1 cellular context compared by ENCODE assay signal in the genomic region with DNA sequence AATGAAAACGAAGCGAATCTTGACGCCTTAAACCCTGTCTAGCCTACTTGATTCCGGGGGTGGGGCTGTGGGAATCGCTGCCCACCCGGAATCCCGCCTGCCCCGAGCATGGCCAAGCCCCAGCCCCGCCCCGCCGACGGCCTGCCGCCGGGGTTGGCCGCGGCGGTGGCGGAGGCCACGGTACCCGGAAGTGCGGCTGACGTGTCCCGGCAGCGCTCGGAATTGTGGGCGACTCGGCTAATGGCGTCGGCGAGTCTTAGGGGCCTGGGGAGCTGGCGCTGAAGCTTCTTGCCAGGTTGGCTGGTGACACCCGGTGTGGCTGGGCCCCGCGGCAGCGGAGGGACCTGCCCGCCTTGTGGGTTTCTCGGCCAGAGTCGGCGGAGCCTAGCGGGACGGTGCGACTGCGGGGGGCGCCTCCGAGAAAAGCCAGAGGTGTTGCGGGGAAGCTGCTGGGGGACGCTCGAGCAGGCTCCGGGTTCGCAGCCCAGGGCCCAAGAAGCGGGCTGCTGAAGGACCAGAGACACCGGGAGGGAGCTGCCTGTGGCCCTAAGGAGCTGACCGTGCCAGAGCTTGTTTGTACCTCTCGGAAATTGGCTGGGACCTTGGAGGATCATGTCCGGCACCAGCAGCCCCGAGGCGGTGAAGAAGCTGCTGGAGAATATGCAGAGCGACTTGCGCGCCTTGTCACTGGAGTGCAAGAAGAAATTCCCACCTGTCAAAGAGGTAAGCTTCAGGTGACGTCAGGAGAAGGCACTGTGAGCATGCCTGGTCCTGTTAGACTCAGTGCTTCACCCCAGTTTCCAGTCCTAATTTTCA.
TF ChIP-seq lines count a peak whose summit lies in the region.

A gene with protein sequence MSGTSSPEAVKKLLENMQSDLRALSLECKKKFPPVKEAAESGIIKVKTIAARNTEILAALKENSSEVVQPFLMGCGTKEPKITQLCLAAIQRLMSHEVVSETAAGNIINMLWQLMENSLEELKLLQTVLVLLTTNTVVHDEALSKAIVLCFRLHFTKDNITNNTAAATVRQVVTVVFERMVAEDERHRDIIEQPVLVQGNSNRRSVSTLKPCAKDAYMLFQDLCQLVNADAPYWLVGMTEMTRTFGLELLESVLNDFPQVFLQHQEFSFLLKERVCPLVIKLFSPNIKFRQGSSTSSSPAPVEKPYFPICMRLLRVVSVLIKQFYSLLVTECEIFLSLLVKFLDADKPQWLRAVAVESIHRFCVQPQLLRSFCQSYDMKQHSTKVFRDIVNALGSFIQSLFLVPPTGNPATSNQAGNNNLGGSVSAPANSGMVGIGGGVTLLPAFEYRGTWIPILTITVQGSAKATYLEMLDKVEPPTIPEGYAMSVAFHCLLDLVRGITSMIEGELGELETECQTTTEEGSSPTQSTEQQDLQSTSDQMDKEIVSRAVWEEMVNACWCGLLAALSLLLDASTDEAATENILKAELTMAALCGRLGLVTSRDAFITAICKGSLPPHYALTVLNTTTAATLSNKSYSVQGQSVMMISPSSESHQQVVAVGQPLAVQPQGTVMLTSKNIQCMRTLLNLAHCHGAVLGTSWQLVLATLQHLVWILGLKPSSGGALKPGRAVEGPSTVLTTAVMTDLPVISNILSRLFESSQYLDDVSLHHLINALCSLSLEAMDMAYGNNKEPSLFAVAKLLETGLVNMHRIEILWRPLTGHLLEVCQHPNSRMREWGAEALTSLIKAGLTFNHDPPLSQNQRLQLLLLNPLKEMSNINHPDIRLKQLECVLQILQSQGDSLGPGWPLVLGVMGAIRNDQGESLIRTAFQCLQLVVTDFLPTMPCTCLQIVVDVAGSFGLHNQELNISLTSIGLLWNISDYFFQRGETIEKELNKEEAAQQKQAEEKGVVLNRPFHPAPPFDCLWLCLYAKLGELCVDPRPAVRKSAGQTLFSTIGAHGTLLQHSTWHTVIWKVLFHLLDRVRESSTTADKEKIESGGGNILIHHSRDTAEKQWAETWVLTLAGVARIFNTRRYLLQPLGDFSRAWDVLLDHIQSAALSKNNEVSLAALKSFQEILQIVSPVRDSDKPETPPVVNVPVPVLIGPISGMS (N-terminal part only) (plus strand): TSS at position 231 of the 816 bp plus-strand sequence. CDS start 382 bp downstream, at position 613.

TF ChIP-seq in HepG2, 621 proteins besides CTCF, POLR2A, EP300 and RAD21 (continued from another document and continues in another):
- TF ChIP-seq, protein P1, sequence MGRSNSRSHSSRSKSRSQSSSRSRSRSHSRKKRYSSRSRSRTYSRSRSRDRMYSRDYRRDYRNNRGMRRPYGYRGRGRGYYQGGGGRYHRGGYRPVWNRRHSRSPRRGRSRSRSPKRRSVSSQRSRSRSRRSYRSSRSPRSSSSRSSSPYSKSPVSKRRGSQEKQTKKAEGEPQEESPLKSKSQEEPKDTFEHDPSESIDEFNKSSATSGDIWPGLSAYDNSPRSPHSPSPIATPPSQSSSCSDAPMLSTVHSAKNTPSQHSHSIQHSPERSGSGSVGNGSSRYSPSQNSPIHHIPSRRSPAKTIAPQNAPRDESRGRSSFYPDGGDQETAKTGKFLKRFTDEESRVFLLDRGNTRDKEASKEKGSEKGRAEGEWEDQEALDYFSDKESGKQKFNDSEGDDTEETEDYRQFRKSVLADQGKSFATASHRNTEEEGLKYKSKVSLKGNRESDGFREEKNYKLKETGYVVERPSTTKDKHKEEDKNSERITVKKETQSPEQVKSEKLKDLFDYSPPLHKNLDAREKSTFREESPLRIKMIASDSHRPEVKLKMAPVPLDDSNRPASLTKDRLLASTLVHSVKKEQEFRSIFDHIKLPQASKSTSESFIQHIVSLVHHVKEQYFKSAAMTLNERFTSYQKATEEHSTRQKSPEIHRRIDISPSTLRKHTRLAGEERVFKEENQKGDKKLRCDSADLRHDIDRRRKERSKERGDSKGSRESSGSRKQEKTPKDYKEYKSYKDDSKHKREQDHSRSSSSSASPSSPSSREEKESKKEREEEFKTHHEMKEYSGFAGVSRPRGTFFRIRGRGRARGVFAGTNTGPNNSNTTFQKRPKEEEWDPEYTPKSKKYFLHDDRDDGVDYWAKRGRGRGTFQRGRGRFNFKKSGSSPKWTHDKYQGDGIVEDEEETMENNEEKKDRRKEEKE (IDR thresholded peaks at IDR 0.05): no peak
- TF ChIP-seq BRCA1 (CRISPR knock-in tag; IDR thresholded peaks at IDR 0.05) (peak; percentile 52; the same call in 1 of the 2 replicates), KAT8 (CRISPR knock-in tag; IDR thresholded peaks at IDR 0.05) (peak; percentile 95), ZFY (CRISPR knock-in tag; IDR thresholded peaks at IDR 0.05) (peak; percentile 91), SMARCC2 (IDR thresholded peaks at IDR 0.05) (no peak), SMAD1 (CRISPR knock-in tag; IDR thresholded peaks at IDR 0.05; ENCODE audit: borderline replicate concordance, low read depth) (0 out of 2 replicates have a peak, but pooled peaks have one; percentile 37), MIER2 (CRISPR knock-in tag; IDR thresholded peaks at IDR 0.05) (no peak), HNRNPL (IDR thresholded peaks at IDR 0.05; ENCODE audit: low read depth, low read length) (0 out of 2 replicates have a peak, but pooled peaks have one; percentile 16), ZNF577 (CRISPR knock-in tag; IDR thresholded peaks at IDR 0.05; ENCODE audit: borderline replicate concordance, low read depth) (no peak), ZNF792 (CRISPR knock-in tag; IDR thresholded peaks at IDR 0.05) (peak; percentile 74), MTA1 (CRISPR knock-in tag; IDR thresholded peaks at IDR 0.05; ENCODE audit: borderline replicate concordance) (peak; percentile 55; the same call in 1 of the 2 replicates), ZNF292 (CRISPR knock-in tag; IDR thresholded peaks at IDR 0.05; ENCODE audit: borderline replicate concordance, low read depth) (peak; percentile 85), KDM2A (CRISPR knock-in tag; IDR thresholded peaks at IDR 0.05; ENCODE audit: borderline replicate concordance, low read depth) (peak; percentile 59), NRL (CRISPR knock-in tag; IDR thresholded peaks at IDR 0.05; ENCODE audit: borderline replicate concordance) (peak; percentile 77; the same call in 1 of the 2 replicates), KLF6 (CRISPR knock-in tag; IDR thresholded peaks at IDR 0.05) (peak; percentile 88), ZNF33B (CRISPR knock-in tag; IDR thresholded peaks at IDR 0.05) (peak; percentile 71), ELF4 (CRISPR knock-in tag; IDR thresholded peaks at IDR 0.05; ENCODE audit: borderline replicate concordance) (peak; percentile 36; the same call in 1 of the 2 replicates), ELF3 (CRISPR knock-in tag; IDR thresholded peaks at IDR 0.05) (peak; percentile 88), RXRA (CRISPR knock-in tag; IDR thresholded peaks at IDR 0.05) (peak; percentile 64; the same call in 1 of the 2 replicates)
- TF ChIP-seq, protein P2, sequence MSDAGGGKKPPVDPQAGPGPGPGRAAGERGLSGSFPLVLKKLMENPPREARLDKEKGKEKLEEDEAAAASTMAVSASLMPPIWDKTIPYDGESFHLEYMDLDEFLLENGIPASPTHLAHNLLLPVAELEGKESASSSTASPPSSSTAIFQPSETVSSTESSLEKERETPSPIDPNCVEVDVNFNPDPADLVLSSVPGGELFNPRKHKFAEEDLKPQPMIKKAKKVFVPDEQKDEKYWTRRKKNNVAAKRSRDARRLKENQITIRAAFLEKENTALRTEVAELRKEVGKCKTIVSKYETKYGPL (CRISPR knock-in tag; IDR thresholded peaks at IDR 0.05): peak; percentile 77; the same call in 1 of the 2 replicates
- TF ChIP-seq, protein P3, sequence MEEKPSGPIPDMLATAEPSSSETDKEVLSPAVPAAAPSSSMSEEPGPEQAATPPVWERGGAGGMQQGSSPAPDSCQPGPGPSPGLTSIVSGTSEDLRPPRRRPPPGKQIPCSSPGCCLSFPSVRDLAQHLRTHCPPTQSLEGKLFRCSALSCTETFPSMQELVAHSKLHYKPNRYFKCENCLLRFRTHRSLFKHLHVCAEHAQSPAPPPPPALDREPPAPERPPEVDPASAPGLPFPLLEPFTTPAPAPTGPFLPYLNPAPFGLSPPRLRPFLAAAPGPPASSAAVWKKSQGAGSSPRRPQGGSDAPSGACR (CRISPR knock-in tag; IDR thresholded peaks at IDR 0.05): no peak
- TF ChIP-seq, protein P4, sequence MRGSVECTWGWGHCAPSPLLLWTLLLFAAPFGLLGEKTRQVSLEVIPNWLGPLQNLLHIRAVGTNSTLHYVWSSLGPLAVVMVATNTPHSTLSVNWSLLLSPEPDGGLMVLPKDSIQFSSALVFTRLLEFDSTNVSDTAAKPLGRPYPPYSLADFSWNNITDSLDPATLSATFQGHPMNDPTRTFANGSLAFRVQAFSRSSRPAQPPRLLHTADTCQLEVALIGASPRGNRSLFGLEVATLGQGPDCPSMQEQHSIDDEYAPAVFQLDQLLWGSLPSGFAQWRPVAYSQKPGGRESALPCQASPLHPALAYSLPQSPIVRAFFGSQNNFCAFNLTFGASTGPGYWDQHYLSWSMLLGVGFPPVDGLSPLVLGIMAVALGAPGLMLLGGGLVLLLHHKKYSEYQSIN (CRISPR knock-in tag; IDR thresholded peaks at IDR 0.05; ENCODE audit: borderline replicate concordance): no peak
- TF ChIP-seq, protein P5, sequence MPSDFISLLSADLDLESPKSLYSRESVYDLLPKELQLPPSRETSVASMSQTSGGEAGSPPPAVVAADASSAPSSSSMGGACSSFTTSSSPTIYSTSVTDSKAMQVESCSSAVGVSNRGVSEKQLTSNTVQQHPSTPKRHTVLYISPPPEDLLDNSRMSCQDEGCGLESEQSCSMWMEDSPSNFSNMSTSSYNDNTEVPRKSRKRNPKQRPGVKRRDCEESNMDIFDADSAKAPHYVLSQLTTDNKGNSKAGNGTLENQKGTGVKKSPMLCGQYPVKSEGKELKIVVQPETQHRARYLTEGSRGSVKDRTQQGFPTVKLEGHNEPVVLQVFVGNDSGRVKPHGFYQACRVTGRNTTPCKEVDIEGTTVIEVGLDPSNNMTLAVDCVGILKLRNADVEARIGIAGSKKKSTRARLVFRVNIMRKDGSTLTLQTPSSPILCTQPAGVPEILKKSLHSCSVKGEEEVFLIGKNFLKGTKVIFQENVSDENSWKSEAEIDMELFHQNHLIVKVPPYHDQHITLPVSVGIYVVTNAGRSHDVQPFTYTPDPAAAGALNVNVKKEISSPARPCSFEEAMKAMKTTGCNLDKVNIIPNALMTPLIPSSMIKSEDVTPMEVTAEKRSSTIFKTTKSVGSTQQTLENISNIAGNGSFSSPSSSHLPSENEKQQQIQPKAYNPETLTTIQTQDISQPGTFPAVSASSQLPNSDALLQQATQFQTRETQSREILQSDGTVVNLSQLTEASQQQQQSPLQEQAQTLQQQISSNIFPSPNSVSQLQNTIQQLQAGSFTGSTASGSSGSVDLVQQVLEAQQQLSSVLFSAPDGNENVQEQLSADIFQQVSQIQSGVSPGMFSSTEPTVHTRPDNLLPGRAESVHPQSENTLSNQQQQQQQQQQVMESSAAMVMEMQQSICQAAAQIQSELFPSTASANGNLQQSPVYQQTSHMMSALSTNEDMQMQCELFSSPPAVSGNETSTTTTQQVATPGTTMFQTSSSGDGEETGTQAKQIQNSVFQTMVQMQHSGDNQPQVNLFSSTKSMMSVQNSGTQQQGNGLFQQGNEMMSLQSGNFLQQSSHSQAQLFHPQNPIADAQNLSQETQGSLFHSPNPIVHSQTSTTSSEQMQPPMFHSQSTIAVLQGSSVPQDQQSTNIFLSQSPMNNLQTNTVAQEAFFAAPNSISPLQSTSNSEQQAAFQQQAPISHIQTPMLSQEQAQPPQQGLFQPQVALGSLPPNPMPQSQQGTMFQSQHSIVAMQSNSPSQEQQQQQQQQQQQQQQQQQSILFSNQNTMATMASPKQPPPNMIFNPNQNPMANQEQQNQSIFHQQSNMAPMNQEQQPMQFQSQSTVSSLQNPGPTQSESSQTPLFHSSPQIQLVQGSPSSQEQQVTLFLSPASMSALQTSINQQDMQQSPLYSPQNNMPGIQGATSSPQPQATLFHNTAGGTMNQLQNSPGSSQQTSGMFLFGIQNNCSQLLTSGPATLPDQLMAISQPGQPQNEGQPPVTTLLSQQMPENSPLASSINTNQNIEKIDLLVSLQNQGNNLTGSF (CRISPR knock-in tag; IDR thresholded peaks at IDR 0.05): peak; percentile 65; the same call in 1 of the 2 replicates
- TF ChIP-seq, protein P6, sequence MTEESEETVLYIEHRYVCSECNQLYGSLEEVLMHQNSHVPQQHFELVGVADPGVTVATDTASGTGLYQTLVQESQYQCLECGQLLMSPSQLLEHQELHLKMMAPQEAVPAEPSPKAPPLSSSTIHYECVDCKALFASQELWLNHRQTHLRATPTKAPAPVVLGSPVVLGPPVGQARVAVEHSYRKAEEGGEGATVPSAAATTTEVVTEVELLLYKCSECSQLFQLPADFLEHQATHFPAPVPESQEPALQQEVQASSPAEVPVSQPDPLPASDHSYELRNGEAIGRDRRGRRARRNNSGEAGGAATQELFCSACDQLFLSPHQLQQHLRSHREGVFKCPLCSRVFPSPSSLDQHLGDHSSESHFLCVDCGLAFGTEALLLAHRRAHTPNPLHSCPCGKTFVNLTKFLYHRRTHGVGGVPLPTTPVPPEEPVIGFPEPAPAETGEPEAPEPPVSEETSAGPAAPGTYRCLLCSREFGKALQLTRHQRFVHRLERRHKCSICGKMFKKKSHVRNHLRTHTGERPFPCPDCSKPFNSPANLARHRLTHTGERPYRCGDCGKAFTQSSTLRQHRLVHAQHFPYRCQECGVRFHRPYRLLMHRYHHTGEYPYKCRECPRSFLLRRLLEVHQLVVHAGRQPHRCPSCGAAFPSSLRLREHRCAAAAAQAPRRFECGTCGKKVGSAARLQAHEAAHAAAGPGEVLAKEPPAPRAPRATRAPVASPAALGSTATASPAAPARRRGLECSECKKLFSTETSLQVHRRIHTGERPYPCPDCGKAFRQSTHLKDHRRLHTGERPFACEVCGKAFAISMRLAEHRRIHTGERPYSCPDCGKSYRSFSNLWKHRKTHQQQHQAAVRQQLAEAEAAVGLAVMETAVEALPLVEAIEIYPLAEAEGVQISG (CRISPR knock-in tag; IDR thresholded peaks at IDR 0.05): peak; percentile 91
- TF ChIP-seq, protein P7, sequence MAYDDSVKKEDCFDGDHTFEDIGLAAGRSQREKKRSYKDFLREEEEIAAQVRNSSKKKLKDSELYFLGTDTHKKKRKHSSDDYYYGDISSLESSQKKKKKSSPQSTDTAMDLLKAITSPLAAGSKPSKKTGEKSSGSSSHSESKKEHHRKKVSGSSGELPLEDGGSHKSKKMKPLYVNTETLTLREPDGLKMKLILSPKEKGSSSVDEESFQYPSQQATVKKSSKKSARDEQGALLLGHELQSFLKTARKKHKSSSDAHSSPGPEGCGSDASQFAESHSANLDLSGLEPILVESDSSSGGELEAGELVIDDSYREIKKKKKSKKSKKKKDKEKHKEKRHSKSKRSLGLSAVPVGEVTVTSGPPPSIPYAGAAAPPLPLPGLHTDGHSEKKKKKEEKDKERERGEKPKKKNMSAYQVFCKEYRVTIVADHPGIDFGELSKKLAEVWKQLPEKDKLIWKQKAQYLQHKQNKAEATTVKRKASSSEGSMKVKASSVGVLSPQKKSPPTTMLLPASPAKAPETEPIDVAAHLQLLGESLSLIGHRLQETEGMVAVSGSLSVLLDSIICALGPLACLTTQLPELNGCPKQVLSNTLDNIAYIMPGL (CRISPR knock-in tag; IDR thresholded peaks at IDR 0.05; ENCODE audit: borderline replicate concordance in 1 of 2, low read depth in 1 of 2): peak in 1 of 2 experiments; percentile 93; a peak in 3 of 4 replicates
- TF ChIP-seq, protein P8, sequence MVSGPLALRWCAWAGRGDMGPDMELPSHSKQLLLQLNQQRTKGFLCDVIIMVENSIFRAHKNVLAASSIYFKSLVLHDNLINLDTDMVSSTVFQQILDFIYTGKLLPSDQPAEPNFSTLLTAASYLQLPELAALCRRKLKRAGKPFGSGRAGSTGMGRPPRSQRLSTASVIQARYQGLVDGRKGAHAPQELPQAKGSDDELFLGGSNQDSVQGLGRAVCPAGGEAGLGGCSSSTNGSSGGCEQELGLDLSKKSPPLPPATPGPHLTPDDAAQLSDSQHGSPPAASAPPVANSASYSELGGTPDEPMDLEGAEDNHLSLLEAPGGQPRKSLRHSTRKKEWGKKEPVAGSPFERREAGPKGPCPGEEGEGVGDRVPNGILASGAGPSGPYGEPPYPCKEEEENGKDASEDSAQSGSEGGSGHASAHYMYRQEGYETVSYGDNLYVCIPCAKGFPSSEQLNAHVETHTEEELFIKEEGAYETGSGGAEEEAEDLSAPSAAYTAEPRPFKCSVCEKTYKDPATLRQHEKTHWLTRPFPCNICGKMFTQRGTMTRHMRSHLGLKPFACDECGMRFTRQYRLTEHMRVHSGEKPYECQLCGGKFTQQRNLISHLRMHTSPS (CRISPR knock-in tag; IDR thresholded peaks at IDR 0.05; ENCODE audit: low read depth): no peak
